9 cellular contexts compared by ENCODE assay signal in the genomic region with DNA sequence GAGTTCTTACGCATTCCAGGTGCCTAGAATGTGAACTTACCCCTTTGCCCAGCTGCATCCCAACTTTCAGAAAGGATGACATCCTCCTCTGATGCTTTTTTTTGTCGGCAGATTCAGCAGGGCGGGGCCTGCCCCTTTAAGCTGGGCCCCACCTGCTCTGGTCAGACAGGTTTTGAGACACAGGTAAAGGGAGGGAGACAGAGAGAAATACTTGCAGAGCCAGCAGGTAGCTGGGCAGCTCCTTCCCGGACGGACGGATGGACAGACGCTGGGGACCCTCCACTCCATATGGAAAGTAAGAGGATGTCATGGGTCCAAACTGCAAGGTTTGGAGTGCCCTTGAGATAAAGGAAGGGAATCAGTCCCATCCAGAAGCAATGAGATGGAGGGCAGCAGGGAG. TPM values are rescaled to one million over a fixed set of nuclear protein-coding genes. Genes with fewer than 3 reads are reported as not detected.
DNase-seq lines count a peak whose midpoint lies in the region; ATAC-seq, FAIRE-seq and TF ChIP-seq lines count a peak whose summit lies in the region.
"Had no signal": no experiment of that assay in that cellular context is flagged by ENCODE, and none has a peak within 500 bp of the region (broad histone marks: within the 10 kb centered on the region; RNA-seq: fewer than 3 reads in every experiment).

A gene with protein sequence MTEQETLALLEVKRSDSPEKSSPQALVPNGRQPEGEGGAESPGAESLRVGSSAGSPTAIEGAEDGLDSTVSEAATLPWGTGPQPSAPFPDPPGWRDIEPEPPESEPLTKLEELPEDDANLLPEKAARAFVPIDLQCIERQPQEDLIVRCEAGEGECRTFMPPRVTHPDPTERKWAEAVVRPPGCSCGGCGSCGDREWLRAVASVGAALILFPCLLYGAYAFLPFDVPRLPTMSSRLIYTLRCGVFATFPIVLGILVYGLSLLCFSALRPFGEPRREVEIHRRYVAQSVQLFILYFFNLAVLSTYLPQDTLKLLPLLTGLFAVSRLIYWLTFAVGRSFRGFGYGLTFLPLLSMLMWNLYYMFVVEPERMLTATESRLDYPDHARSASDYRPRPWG (plus strand): TSS at position 214 of the 400 bp plus-strand sequence. CDS start 902 bp downstream, outside the sequence.

- no peaks in the 10 kb centered on the region for H3K36me3 ChIP-seq in smooth muscle cell (ENCODE audit: low read depth)

- H3K79me2 ChIP-seq in smooth muscle cell (ENCODE audit: low read depth) = peaks cover 35% of the 10 kb centered on the region

- peak within 1 kb of the TSS; percentile 76 for H3K27ac Mint-ChIP-seq in HFFc6

- peak within 1 kb of the TSS; percentile 97 for H3K9ac ChIP-seq in smooth muscle cell (ENCODE audit: low read depth)

- H3K9me3 ChIP-seq in right cardiac atrium (ENCODE audit: control insufficient read depth, low read length) = no peaks in the 10 kb centered on the region
- H3K9me3 ChIP-seq in smooth muscle cell (replicated peaks; ENCODE audit: low read depth) = no peaks in the 10 kb centered on the region

- peaks cover 29% of the 10 kb centered on the region for H4K20me1 ChIP-seq in smooth muscle cell (ENCODE audit: low read depth)

- peak within 1 kb of the TSS; percentile 90 for H3K4me3 Mint-ChIP-seq in HFFc6

- no peaks in the 10 kb centered on the region for H3K9me3 Mint-ChIP-seq in HFFc6

- TF ChIP-seq CTCF in HFFc6 (IDR thresholded peaks at IDR 0.05) (no peak), WI38 (IDR thresholded peaks at IDR 0.05; ENCODE audit: low read depth, low read length) (no peak), smooth muscle cell (IDR thresholded peaks at IDR 0.05; ENCODE audit: borderline replicate concordance, insufficient read depth, poor library complexity, severe bottlenecking) (no peak)

- intact Hi-C loops in right cardiac atrium (cut with DNase I) = no loop called here

- H3K27me3 Mint-ChIP-seq in HFFc6 (ENCODE audit: insufficient read depth) = peaks cover 6% of the 10 kb centered on the region

- peak within 1 kb of the TSS; percentile 87 for H2AFZ ChIP-seq in smooth muscle cell (ENCODE audit: low read depth)

- 90% methylated on average over 7 of the region's 7 CpGs for WGBS in right cardiac atrium
- 80% methylated on average over 7 of the region's 7 CpGs for WGBS in smooth muscle cell (ENCODE audit: low lambda C conversion rate)

- peaks cover 16% of the 10 kb centered on the region for H3K4me1 ChIP-seq in right cardiac atrium (ENCODE audit: control insufficient read depth, insufficient read depth, low read length)
- H3K4me1 ChIP-seq in smooth muscle cell (ENCODE audit: low read depth) = peaks cover 24% of the 10 kb centered on the region

- H3K27ac ChIP-seq in right cardiac atrium (ENCODE audit: low read length) (no peak within 1 kb of the TSS), smooth muscle cell (ENCODE audit: low read depth) (peak within 1 kb of the TSS; percentile 87)

- FAIRE-seq in urothelium cell line (lab: Jason Lieb, UNC) = no peak

- no peaks in the 10 kb centered on the region for H3K36me3 Mint-ChIP-seq in HFFc6 (ENCODE audit: low read depth)

- H3K4me2 ChIP-seq in smooth muscle cell = peak within 1 kb of the TSS; percentile 96

- H3F3A ChIP-seq in smooth muscle cell (ENCODE audit: low read depth) = no peaks in the 10 kb centered on the region

- peak within 1 kb of the TSS; percentile 95 for H3K4me3 ChIP-seq in WI38 (ENCODE audit: low read depth, low read length)
- peak within 1 kb of the TSS; percentile 74 for H3K4me3 ChIP-seq in right cardiac atrium (ENCODE audit: low read length)
- peak within 1 kb of the TSS; percentile 82 for H3K4me3 ChIP-seq in smooth muscle cell

- peaks cover 40% of the 10 kb centered on the region for H3K4me1 Mint-ChIP-seq in HFFc6 (ENCODE audit: low read depth)

- no peak for ATAC-seq in right cardiac atrium

- H3K27me3 ChIP-seq in right cardiac atrium (ENCODE audit: control insufficient read depth, insufficient read depth) (no peaks in the 10 kb centered on the region), smooth muscle cell (ENCODE audit: low read depth) (no peaks in the 10 kb centered on the region)

- no peak for DNase-seq in HFFc6
- no peak for DNase-seq in right cardiac atrium
- no peak for DNase-seq in smooth muscle cell (lab: John Stamatoyannopoulos, UW; ENCODE audit: unreplicated experiment)
- DNase-seq in NCI-H226 = no peak
- no peak for DNase-seq in NOMO-1 (lab: John Stamatoyannopoulos, UW; ENCODE audit: unreplicated experiment in 2 of 2)
- no peak for DNase-seq in urothelium cell line (ENCODE audit: low spot score)
- no peak for DNase-seq in GOT3 (lab: John Stamatoyannopoulos, UW)
- DNase-seq: KG1 had no signal

RNA-seq across cellular contexts. Expression of the gene that starts here (rescaled TPM):
- 1 to 10 TPM; 2.0 to 2.7 (median 2.1) TPM for total RNA-seq in HFFc6 (2021; fragmentation: NEBNext Ultra II Directional; extraction: Animal tissue kit (Norgen Biotek cat#: 25700))
- total RNA-seq in right cardiac atrium (1 to 10 TPM in 3 of 4 donors, under 1 TPM in 1; 0.95 to 2.4 (median 1.9) TPM), smooth muscle cell (2.5 and 8.9 TPM in 2 replicates)
- polyA plus RNA-seq in right cardiac atrium (1.9 TPM), smooth muscle cell (6.9 and 18.9 TPM in 2 replicates)
